ENCODE assay signal across 15 cellular contexts in the genomic region with DNA sequence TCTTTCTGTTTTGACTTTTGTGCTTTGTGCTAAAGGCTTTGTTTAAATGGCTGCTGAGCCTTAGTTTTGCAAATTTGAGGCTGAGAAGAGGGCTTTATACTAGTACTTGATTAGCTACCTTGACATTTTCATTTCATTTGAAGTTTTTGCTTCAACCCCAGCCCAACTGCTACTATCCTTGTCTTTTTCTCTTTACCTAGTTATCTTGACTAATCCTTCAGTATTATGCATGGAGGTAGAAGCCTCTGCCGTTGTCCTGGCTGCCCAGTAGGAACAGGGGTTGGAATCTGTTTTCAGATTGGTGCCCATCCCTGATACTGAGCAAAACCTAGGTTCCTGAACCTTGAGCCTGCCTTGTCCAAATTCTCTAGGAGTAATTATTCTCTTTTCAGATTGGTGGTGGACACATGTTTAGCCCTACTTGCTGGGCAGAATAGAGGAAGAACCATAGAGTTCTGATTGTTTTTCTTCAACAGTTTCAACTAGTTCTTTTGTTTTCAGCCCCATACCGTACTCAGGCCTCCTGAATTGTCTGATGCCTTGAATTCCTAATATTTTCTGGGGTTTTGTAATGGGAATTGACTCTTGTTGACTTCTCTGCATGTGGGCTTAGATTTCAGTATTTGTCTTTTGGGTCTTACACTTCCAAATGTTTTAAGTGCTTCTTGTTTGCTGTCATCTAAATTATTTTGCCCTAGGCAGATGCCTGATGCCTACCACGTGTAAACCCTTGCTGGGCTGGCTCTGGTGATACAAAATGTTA.
"Had no signal": no experiment of that assay in that cellular context is flagged by ENCODE, and none has a peak within 500 bp of the region (broad histone marks: within the 10 kb centered on the region; RNA-seq: fewer than 3 reads in every experiment).

No MANE protein-coding gene starts in this region.

- ATAC-seq: left ventricle myocardium superior, sciatic nerve had no signal

- H3K4me3 ChIP-seq: esophagus muscularis mucosa, transverse colon had no signal

- H3K27ac ChIP-seq: esophagus muscularis mucosa, transverse colon had no signal

- H3K27me3 ChIP-seq: esophagus muscularis mucosa, transverse colon had no signal

- H3K9me3 ChIP-seq: esophagus muscularis mucosa, transverse colon had no signal

- H3K36me3 ChIP-seq: esophagus muscularis mucosa, transverse colon had no signal

- H3K4me1 ChIP-seq: esophagus muscularis mucosa, transverse colon had no signal

- DNase-seq: activated CD4-positive, alpha-beta T cell treated with anti-CD3 and anti-CD28 coated beads, Interleukin-2, amount 50 U/mL, for 4 hours; activated CD4-positive, CD25-positive, alpha-beta regulatory T cell treated with anti-CD3 and anti-CD28 coated beads, Interleukin-2, amount 50 U/mL, for 72 hours; activated effector memory CD4-positive, alpha-beta T cell treated with anti-CD3 and anti-CD28 coated beads, Interleukin-2, amount 50 U/mL, for 16 hours; activated T-cell treated with anti-CD3 and anti-CD28 coated beads, Interleukin-2, amount 50 U/mL, for 24 hours; amygdala; cerebellar nuclear complex; dermis blood vessel endothelial cell; left ventricle myocardium superior; mesenchymal stem cell; stimulated activated CD4-positive, alpha-beta T cell treated with anti-CD3 and anti-CD28 coated beads, Interleukin-12 subunit alpha, Interleukin-12 subunit beta, amount 100 ng/mL, for 4 hours; stimulated activated naive CD4-positive, alpha-beta T cell; substantia nigra; transverse colon had no signal
